Comparison of ENCODE assay signal across 36 cellular contexts in the genomic region with DNA sequence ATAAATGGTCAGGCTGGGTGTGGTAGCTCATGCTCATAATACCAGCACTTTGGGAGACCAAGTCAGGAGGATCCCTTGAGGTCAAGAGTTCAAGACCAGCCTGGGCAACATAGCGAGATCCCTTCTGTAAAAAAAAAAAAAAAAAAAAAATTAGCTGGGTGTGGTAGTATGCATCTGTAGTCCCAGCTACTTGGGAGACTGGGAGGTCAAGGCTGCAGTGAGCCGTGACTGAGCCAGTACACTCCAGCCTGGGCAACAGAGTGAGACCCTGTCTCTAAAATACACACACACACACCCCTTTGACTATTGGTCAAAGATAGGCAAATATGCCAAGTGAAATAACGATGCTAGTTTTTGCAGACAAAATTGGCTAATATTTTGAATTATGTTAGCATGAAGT.
"Had no signal": no experiment of that assay in that cellular context is flagged by ENCODE, and none has a peak within 500 bp of the region (broad histone marks: within the 10 kb centered on the region; RNA-seq: fewer than 3 reads in every experiment).

No MANE protein-coding gene starts in this region.

- H3K27me3 Mint-ChIP-seq: activated B cell treated with CpG ODN at 0.5 μM for 24 hours; activated CD8-positive, alpha-beta T cell treated with anti-CD3 and anti-CD28 coated beads for 36 hours; activated naive CD4-positive, alpha-beta T cell treated with anti-CD3 and anti-CD28 coated beads, Interleukin-2, amount 50 U/mL, for 24 hours; activated naive CD8-positive, alpha-beta T cell; activated naive CD8-positive, alpha-beta T cell treated with anti-CD3 and anti-CD28 coated beads, Interleukin-2, amount 50 U/mL, for 24 hours had no signal

- FAIRE-seq: TTC549 had no signal

- DNase-seq: activated B cell treated with CpG ODN at 0.5 μM for 24 hours; activated CD4-positive, alpha-beta memory T cell treated with anti-CD3 and anti-CD28 coated beads for 36 hours; activated CD4-positive, alpha-beta T cell treated with anti-CD3 and anti-CD28 coated beads for 4 hours; activated CD4-positive, alpha-beta T cell treated with anti-CD3 and anti-CD28 coated beads, Interleukin-2, amount 10 ng/mL, durations not matched to agents 24 days and 14 days; activated CD4-positive, alpha-beta T cell treated with anti-CD3 and anti-CD28 coated beads, Interleukin-2, amount 50 U/mL, for 1 hour; activated CD4-positive, alpha-beta T cell treated with anti-CD3 and anti-CD28 coated beads, Interleukin-2, amount 50 U/mL, for 4 hours; activated CD4-positive, CD25-positive, alpha-beta regulatory T cell treated with anti-CD3 and anti-CD28 coated beads, Interleukin-2, amount 50 U/mL, for 72 hours; activated CD8-positive, alpha-beta memory T cell treated with anti-CD3 and anti-CD28 coated beads, Interleukin-2, amount 50 U/mL, for 4 hours; activated CD8-positive, alpha-beta T cell treated with anti-CD3 and anti-CD28 coated beads for 36 hours; activated gamma-delta T cell; activated naive CD4-positive, alpha-beta T cell treated with anti-CD3 and anti-CD28 coated beads, Interleukin-2, amount 10 ng/mL, durations not matched to agents 7 days and 5 days; activated naive CD4-positive, alpha-beta T cell treated with Interleukin-2 at 50 U/mL for 16 hours; activated naive CD8-positive, alpha-beta T cell treated with anti-CD3 and anti-CD28 coated beads, Interleukin-2, amount 10 ng/mL, durations not matched to agents 7 days and 5 days; activated naive CD8-positive, alpha-beta T cell treated with anti-CD3 and anti-CD28 coated beads, Interleukin-2, amount 50 U/mL, for 24 hours; activated T-cell treated with anti-CD3 and anti-CD28 coated beads for 4 hours; activated T-cell treated with anti-CD3 and anti-CD28 coated beads, Interleukin-2, amount 50 U/mL, for 1 hour; activated T-cell treated with anti-CD3 and anti-CD28 coated beads, Interleukin-2, amount 50 U/mL, for 4 hours; activated T-cell treated with anti-CD3 and anti-CD28 coated beads, Interleukin-2, amount 50 U/mL, for 72 hours; amygdala; anterior cingulate cortex; body of pancreas; brain microvascular endothelial cell; central memory CD4-positive, alpha-beta T cell; T-helper 1 cell; T-helper 2 cell; T-helper 9 cell had no signal

- H3K4me1 ChIP-seq: ascending aorta, breast epithelium had no signal

- ATAC-seq: activated CD8-positive, alpha-beta T cell treated with anti-CD3 and anti-CD28 coated beads for 36 hours; activated naive CD8-positive, alpha-beta T cell treated with anti-CD3 and anti-CD28 coated beads, Interleukin-2, amount 50 U/mL, for 24 hours; activated T-cell treated with anti-CD3 and anti-CD28 coated beads, Interleukin-2, amount 50 U/mL, for 4 hours; activated T-cell treated with anti-CD3 and anti-CD28 coated beads, Interleukin-2, amount 50 U/mL, for 72 hours; activated T-helper 17 cell treated with anti-CD3 and anti-CD28 coated beads, Interleukin-2, amount 50 U/mL, for 72 hours; body of pancreas had no signal

- H3K9me3 ChIP-seq: ascending aorta, body of pancreas, breast epithelium had no signal

- H3K9me3 Mint-ChIP-seq: activated B cell treated with CpG ODN at 0.5 μM for 24 hours; activated CD4-positive, alpha-beta memory T cell treated with anti-CD3 and anti-CD28 coated beads for 36 hours; activated CD4-positive, alpha-beta T cell treated with anti-CD3 and anti-CD28 coated beads, Interleukin-2, amount 10 ng/mL, durations not matched to agents 24 days and 14 days; activated CD8-positive, alpha-beta T cell treated with anti-CD3 and anti-CD28 coated beads for 36 hours; activated naive CD4-positive, alpha-beta T cell treated with anti-CD3 and anti-CD28 coated beads, Interleukin-2, amount 10 ng/mL, durations not matched to agents 7 days and 5 days; activated naive CD4-positive, alpha-beta T cell treated with anti-CD3 and anti-CD28 coated beads, Interleukin-2, amount 50 U/mL, for 24 hours; activated naive CD8-positive, alpha-beta T cell treated with anti-CD3 and anti-CD28 coated beads, Interleukin-2, amount 10 ng/mL, durations not matched to agents 7 days and 5 days; activated naive CD8-positive, alpha-beta T cell treated with anti-CD3 and anti-CD28 coated beads, Interleukin-2, amount 50 U/mL, for 24 hours; activated T-cell treated with anti-CD3 and anti-CD28 coated beads, Interleukin-2, amount 50 U/mL, for 4 hours; activated T-cell treated with anti-CD3 and anti-CD28 coated beads, Interleukin-2, amount 50 U/mL, for 72 hours; activated T-helper 1 cell treated with anti-CD3 and anti-CD28 coated beads, Interleukin-12 subunit alpha, Interleukin-12 subunit beta, Interleukin-2, Interleukin-4 antibody, amounts not matched to agents 30 ng/mL and 10 ng/mL and 1 ng/mL, durations not matched to agents 14 hours and 24 hours and 36 hours; activated T-helper 17 cell treated with anti-CD3 and anti-CD28 coated beads, Interleukin-2, amount 50 U/mL, for 72 hours; T-helper 1 cell treated with Interleukin-12 subunit alpha and Interleukin-12 subunit beta and Interleukin-4 antibody, amounts not matched to agents 30 μg/mL and 1 μg/mL, for 36 hours had no signal

- H3K36me3 Mint-ChIP-seq: activated CD4-positive, alpha-beta memory T cell treated with anti-CD3 and anti-CD28 coated beads for 36 hours; activated naive CD4-positive, alpha-beta T cell treated with anti-CD3 and anti-CD28 coated beads, Interleukin-2, amount 10 ng/mL, durations not matched to agents 7 days and 5 days; activated naive CD4-positive, alpha-beta T cell treated with anti-CD3 and anti-CD28 coated beads, Interleukin-2, amount 50 U/mL, for 24 hours; activated naive CD8-positive, alpha-beta T cell; activated naive CD8-positive, alpha-beta T cell treated with anti-CD3 and anti-CD28 coated beads, Interleukin-2, amount 10 ng/mL, durations not matched to agents 7 days and 5 days had no signal

- H3K4me3 Mint-ChIP-seq: activated B cell treated with CpG ODN at 0.5 μM for 24 hours; activated CD4-positive, alpha-beta memory T cell treated with anti-CD3 and anti-CD28 coated beads for 36 hours; activated CD4-positive, alpha-beta T cell treated with anti-CD3 and anti-CD28 coated beads, Interleukin-2, amount 10 ng/mL, durations not matched to agents 24 days and 14 days; activated CD8-positive, alpha-beta T cell treated with anti-CD3 and anti-CD28 coated beads for 36 hours; activated naive CD4-positive, alpha-beta T cell treated with anti-CD3 and anti-CD28 coated beads, Interleukin-2, amount 10 ng/mL, durations not matched to agents 7 days and 5 days; activated naive CD4-positive, alpha-beta T cell treated with anti-CD3 and anti-CD28 coated beads, Interleukin-2, amount 50 U/mL, for 24 hours; activated naive CD8-positive, alpha-beta T cell; activated naive CD8-positive, alpha-beta T cell treated with anti-CD3 and anti-CD28 coated beads, Interleukin-2, amount 10 ng/mL, durations not matched to agents 7 days and 5 days; activated naive CD8-positive, alpha-beta T cell treated with anti-CD3 and anti-CD28 coated beads, Interleukin-2, amount 50 U/mL, for 24 hours; activated T-cell treated with anti-CD3 and anti-CD28 coated beads, Interleukin-2, amount 50 U/mL, for 4 hours; activated T-helper 1 cell treated with anti-CD3 and anti-CD28 coated beads, Interleukin-12 subunit alpha, Interleukin-12 subunit beta, Interleukin-2, Interleukin-4 antibody, amounts not matched to agents 30 ng/mL and 10 ng/mL and 1 ng/mL, durations not matched to agents 14 hours and 24 hours and 36 hours; activated T-helper 17 cell treated with anti-CD3 and anti-CD28 coated beads, Interleukin-2, amount 50 U/mL, for 72 hours; T-helper 1 cell treated with Interleukin-12 subunit alpha and Interleukin-12 subunit beta and Interleukin-4 antibody, amounts not matched to agents 30 μg/mL and 1 μg/mL, for 36 hours; T-helper 2 cell treated with Interferon-gamma antibody and Interleukin-4, amounts not matched to agents 5 μg/mL and 100 μg/mL, for 36 hours had no signal

- H3K36me3 ChIP-seq: ascending aorta, breast epithelium had no signal

- H3K4me3 ChIP-seq: ascending aorta, body of pancreas, breast epithelium had no signal

- H3K27ac Mint-ChIP-seq: activated B cell treated with CpG ODN at 0.5 μM for 24 hours; activated CD4-positive, alpha-beta memory T cell treated with anti-CD3 and anti-CD28 coated beads for 36 hours; activated CD4-positive, alpha-beta T cell treated with anti-CD3 and anti-CD28 coated beads, Interleukin-2, amount 10 ng/mL, durations not matched to agents 24 days and 14 days; activated CD8-positive, alpha-beta T cell treated with anti-CD3 and anti-CD28 coated beads for 36 hours; activated naive CD4-positive, alpha-beta T cell treated with anti-CD3 and anti-CD28 coated beads, Interleukin-2, amount 10 ng/mL, durations not matched to agents 7 days and 5 days; activated naive CD4-positive, alpha-beta T cell treated with anti-CD3 and anti-CD28 coated beads, Interleukin-2, amount 50 U/mL, for 24 hours; activated naive CD8-positive, alpha-beta T cell treated with anti-CD3 and anti-CD28 coated beads, Interleukin-2, amount 10 ng/mL, durations not matched to agents 7 days and 5 days; activated naive CD8-positive, alpha-beta T cell treated with anti-CD3 and anti-CD28 coated beads, Interleukin-2, amount 50 U/mL, for 24 hours; activated T-helper 1 cell treated with anti-CD3 and anti-CD28 coated beads, Interleukin-12 subunit alpha, Interleukin-12 subunit beta, Interleukin-2, Interleukin-4 antibody, amounts not matched to agents 30 ng/mL and 10 ng/mL and 1 ng/mL, durations not matched to agents 14 hours and 24 hours and 36 hours; activated T-helper 17 cell treated with anti-CD3 and anti-CD28 coated beads, Interleukin-2, amount 50 U/mL, for 72 hours; T-helper 1 cell treated with Interleukin-12 subunit alpha and Interleukin-12 subunit beta and Interleukin-4 antibody, amounts not matched to agents 30 μg/mL and 1 μg/mL, for 36 hours; T-helper 2 cell treated with Interferon-gamma antibody and Interleukin-4, amounts not matched to agents 5 μg/mL and 100 μg/mL, for 36 hours had no signal

- H3K27me3 ChIP-seq: ascending aorta, body of pancreas, brain microvascular endothelial cell, breast epithelium had no signal

- H3K27ac ChIP-seq: ascending aorta, body of pancreas, brain microvascular endothelial cell, breast epithelium, VCaP had no signal
